Comparison of ENCODE assay signal across 8 cellular contexts in the genomic region with DNA sequence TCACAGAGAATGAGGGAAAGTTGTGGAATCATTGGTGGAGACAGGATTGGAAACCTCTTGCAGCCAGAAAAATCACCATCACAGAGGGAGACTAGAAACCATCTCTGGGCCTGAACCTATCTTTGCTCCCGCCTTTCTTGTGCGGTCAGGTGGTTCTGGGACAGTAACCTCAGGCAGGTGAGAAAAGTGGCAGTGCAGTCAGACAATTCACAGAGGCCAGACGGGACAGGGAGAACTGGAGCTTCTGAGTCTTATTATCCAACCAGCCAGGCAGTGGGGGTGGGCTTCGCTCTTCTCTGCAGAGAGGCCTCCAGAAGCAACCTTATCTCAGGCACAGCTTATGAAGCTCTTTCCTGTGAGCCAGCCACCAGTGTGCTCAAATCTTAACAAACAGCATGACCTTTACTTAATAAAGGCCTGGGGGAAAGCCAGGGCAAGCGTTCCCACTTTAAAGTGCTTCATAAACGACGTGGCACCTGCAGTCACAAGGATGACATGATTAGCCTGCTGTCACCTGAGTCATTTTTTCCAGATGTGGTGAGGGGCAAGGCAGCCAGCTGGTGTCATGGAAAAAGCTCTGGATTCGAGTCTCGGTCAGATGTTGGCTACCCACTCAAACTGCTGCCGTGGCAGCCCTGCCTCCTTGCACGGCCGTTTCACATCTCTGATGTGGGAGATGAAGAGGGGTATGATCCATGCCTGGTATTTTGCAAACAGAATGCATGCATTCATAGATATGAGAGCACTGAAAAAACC.
DNase-seq lines count a peak whose midpoint lies in the region; ATAC-seq, FAIRE-seq and TF ChIP-seq lines count a peak whose summit lies in the region.

No MANE protein-coding gene starts in this region.

- CTCF ChIA-PET in K562 (lab: Yijun Ruan, JAX; ENCODE audit: low intra/inter-chr PET ratio): no interaction called here

- TF ChIP-seq RAD21 in K562 (CRISPR knock-in tag; conservative IDR thresholded peaks at IDR 0.05 in 1 of 2, IDR thresholded peaks at IDR 0.05 in 1 of 2): 0 out of 4 replicates have a peak, but pooled peaks of 1 of the 2 experiments have one; percentile 11

- H4K20me1 ChIP-seq in GM23338 (replicated peaks; ENCODE audit: insufficient read depth) (no peaks in the 10 kb centered on the region), K562 (replicated peaks; ENCODE audit: control insufficient read depth, insufficient read depth, low read length) (0 out of 2 replicates have a peak, but pooled peaks cover 3% of the 10 kb centered on the region)

- POLR2A ChIA-PET in K562 (lab: Yijun Ruan, JAX): interaction anchor here (0.6 to 2.0 kb wide), 6 partner anchors 8 to 117 kb away, joined by 3 to 6 read pairs (median 4); no protein-coding TSS in a partner anchor

- H3K4me3 ChIP-seq in GM23338: no peak overlapping the region
- H3K4me3 ChIP-seq in K562: no peak overlapping the region

- H3K4me1 Mint-ChIP-seq in GM23338: peaks cover 49% of the 10 kb centered on the region
- peaks cover 20% of the 10 kb centered on the region for H3K4me1 Mint-ChIP-seq in progenitor cell of endocrine pancreas (ENCODE audit: low read depth)

- H3K4me2 ChIP-seq in GM23338 (no peak overlapping the region), K562 (ENCODE audit: insufficient read depth, low read length) (peak overlapping the region; percentile 70)

- H3K9me3 Mint-ChIP-seq in GM23338 (no peaks in the 10 kb centered on the region), progenitor cell of endocrine pancreas (ENCODE audit: low read depth) (no peaks in the 10 kb centered on the region)

- 25% methylated on average over 12 of the region's 12 CpGs for WGBS in K562 (ENCODE audit: insufficient coverage, low coverage, missing lambda C conversion rate)

- no peak for TF ChIP-seq POLR2A in K562 (conservative IDR thresholded peaks at IDR 0.05)

- peak overlapping the region; percentile 72 to 74; a peak in 3 of 4 replicates for H3K9ac ChIP-seq in K562 (ENCODE audit: insufficient read depth in 1 of 2, low read depth in 2 of 2, low read length in 2 of 2)

- H3F3A ChIP-seq in GM23338 (replicated peaks; ENCODE audit: low read depth): 0 out of 2 replicates have a peak, but pooled peaks cover 7% of the 10 kb centered on the region

- H3K27me3 ChIP-seq in GM23338 (ENCODE audit: insufficient read depth) (no peaks in the 10 kb centered on the region), K562 (ENCODE audit: control insufficient read depth in 2 of 2, insufficient read depth in 2 of 2, low read length in 2 of 2) (no peaks in the 10 kb centered on the region; a peak in 1 of 5 replicates)

- FAIRE-seq in K562 (lab: Jason Lieb, UNC): peak; percentile 73
- FAIRE-seq in frontal cortex (lab: Jason Lieb, UNC): no peak

- no TSS peak for BruUV-seq in K562 (replicated peaks; lab: Mats Ljungman, UMichigan)

- H3K9me3 ChIP-seq in K562 (replicated peaks; ENCODE audit: control insufficient read depth, insufficient read depth, low read depth, low read length): no peaks in the 10 kb centered on the region

- H3K36me3 Mint-ChIP-seq in GM23338 (ENCODE audit: low read depth): no peaks in the 10 kb centered on the region
- no peaks in the 10 kb centered on the region for H3K36me3 Mint-ChIP-seq in progenitor cell of endocrine pancreas (ENCODE audit: insufficient read depth)

- H2AFZ ChIP-seq in GM23338: 0 out of 2 replicates have a peak overlapping the region, but pooled peaks have one; percentile 18
- peak overlapping the region; percentile 73; the same call in 1 of the 2 replicates for H2AFZ ChIP-seq in K562 (ENCODE audit: low read depth, low read length)

- H3K27ac ChIP-seq in GM23338 (ENCODE audit: low read depth) (no peak overlapping the region), K562 (ENCODE audit: extremely low read depth, low read depth, low read length) (peak overlapping the region; percentile 97)

- TF ChIP-seq CTCF in GM23338 (conservative IDR thresholded peaks at IDR 0.05; ENCODE audit: low read depth in 2 of 2) (no peak), K562 (IDR thresholded peaks at IDR 0.05 in 2 of 3, conservative IDR thresholded peaks at IDR 0.05 in 1 of 3; ENCODE audit: insufficient read depth in 2 of 3, low read depth in 1 of 3, low read length in 3 of 3) (no peak), progenitor cell of endocrine pancreas (IDR thresholded peaks at IDR 0.05; ENCODE audit: unreplicated experiment) (no peak)

- ATAC-seq in GM23338: no peak
- ATAC-seq in K562: peak; percentile 73
- ATAC-seq in GM18867 (IDR thresholded peaks at IDR 0.05; ENCODE audit: unreplicated experiment): no peak

- DNase-seq in GM23338 (ENCODE audit: low spot score) (no peak), T-helper 2 cell (peak in 3 of 5 experiments; percentile 12 to 54 (median 47)), K562 (ENCODE audit: extremely low read depth in 1 of 4, low spot score in 3 of 4) (peak in 2 of 4 experiments; percentile 71 to 90), HCEC 1CT (no peak), frontal cortex (ENCODE audit: low spot score in 2 of 2) (no peak), progenitor cell of endocrine pancreas (ENCODE audit: low spot score, unreplicated experiment) (no peak)
- DNase-seq in stimulated activated CD4-positive, alpha-beta T cell treated with anti-CD3 and anti-CD28 coated beads, Interleukin-2, amount 100 ng/mL, for 4 hours (ENCODE audit: low read depth): peak; percentile 63

- in situ Hi-C loops in K562 (cut with MboI): loop anchor here (10.0 kb wide), 1 partner anchor 301 kb away; no protein-coding TSS in a partner anchor

- H3K79me2 ChIP-seq in GM23338 (replicated peaks; ENCODE audit: insufficient read depth): no peaks in the 10 kb centered on the region
- H3K79me2 ChIP-seq in K562 (ENCODE audit: control insufficient read depth, insufficient read depth, low read length): peaks cover 49% of the 10 kb centered on the region

- TF ChIP-seq EP300 in K562 (IDR thresholded peaks at IDR 0.05; ENCODE audit: low read length): peak; percentile 81; the same call in 1 of the 2 replicates

- H3K27ac Mint-ChIP-seq in GM23338 (no peak overlapping the region), progenitor cell of endocrine pancreas (no peak overlapping the region)

- H3K9me1 ChIP-seq in K562 (ENCODE audit: control insufficient read depth, insufficient read depth, low read length): no peaks in the 10 kb centered on the region

- peaks cover 42% of the 10 kb centered on the region for H3K4me1 ChIP-seq in GM23338 (ENCODE audit: insufficient read depth)
- H3K4me1 ChIP-seq in K562 (replicated peaks in 1 of 2; ENCODE audit: control insufficient read depth in 2 of 2, insufficient read depth in 2 of 2, low read length in 2 of 2): peaks cover 53 to 80% of the 10 kb centered on the region in 2 experiments

- H3K9me2 ChIP-seq in GM23338 (ENCODE audit: insufficient read depth): peaks cover 5% of the 10 kb centered on the region; the same call in 1 of the 2 replicates

- H3K36me3 ChIP-seq in GM23338 (ENCODE audit: insufficient read depth) (no peaks in the 10 kb centered on the region), K562 (ENCODE audit: control insufficient read depth, insufficient read depth, low read length) (peaks cover 20% of the 10 kb centered on the region)

- intact Hi-C loops in K562 (cut with micrococcal nuclease): no loop called here

- H3K4me3 Mint-ChIP-seq in GM23338: no peak overlapping the region
- H3K4me3 Mint-ChIP-seq in progenitor cell of endocrine pancreas (ENCODE audit: low read depth): no peak overlapping the region

- peaks cover 17% of the 10 kb centered on the region for H3K27me3 Mint-ChIP-seq in GM23338 (ENCODE audit: insufficient read depth, low read depth, poor library complexity)
- no peaks in the 10 kb centered on the region for H3K27me3 Mint-ChIP-seq in progenitor cell of endocrine pancreas

TF ChIP-seq in GM23338, 12 proteins besides CTCF, POLR2A, EP300 and RAD21 (continues in another document):
- no peak for TF ChIP-seq NANOG (IDR thresholded peaks at IDR 0.05; ENCODE audit: borderline replicate concordance)
- no peak for TF ChIP-seq ZNF114 (CRISPR knock-in tag; IDR thresholded peaks at IDR 0.05)

TF ChIP-seq in K562, 482 proteins besides CTCF, POLR2A, EP300 and RAD21 (continues in another document):
- TF ChIP-seq ZNF79 (CRISPR knock-in tag; IDR thresholded peaks at IDR 0.05; ENCODE audit: low read depth) (no peak), HMGN3 (IDR thresholded peaks at IDR 0.05; ENCODE audit: borderline replicate concordance, extremely low read depth, insufficient read length, low read depth, low read length) (no peak), ZEB2 (IDR thresholded peaks at IDR 0.05) (no peak), KDM1A (IDR thresholded peaks at IDR 0.05) (peak; percentile 95), ZNF316 (IDR thresholded peaks at IDR 0.05) (no peak), ZBTB2 (IDR thresholded peaks at IDR 0.05) (0 out of 2 replicates have a peak, but pooled peaks have one; percentile 6), TAF1 (IDR thresholded peaks at IDR 0.05; ENCODE audit: control insufficient read depth, extremely low read depth, insufficient read depth, low read length, severe bottlenecking) (peak; percentile 44), CEBPG (CRISPR knock-in tag; IDR thresholded peaks at IDR 0.05) (0 out of 2 replicates have a peak, but pooled peaks have one; percentile 6), CEBPG (tag; conservative IDR thresholded peaks at IDR 0.05 in 1 of 2, IDR thresholded peaks at IDR 0.05 in 1 of 2) (no peak), SMAD4 (CRISPR knock-in tag; conservative IDR thresholded peaks at IDR 0.05) (peak; percentile 36; the same call in 1 of the 2 replicates), CBX3 (IDR thresholded peaks at IDR 0.05; ENCODE audit: borderline replicate concordance in 1 of 2, low read length in 2 of 2) (no peak), SMARCE1 (IDR thresholded peaks at IDR 0.05) (peak; percentile 46; the same call in 1 of the 2 replicates)
- TF ChIP-seq, protein P1, sequence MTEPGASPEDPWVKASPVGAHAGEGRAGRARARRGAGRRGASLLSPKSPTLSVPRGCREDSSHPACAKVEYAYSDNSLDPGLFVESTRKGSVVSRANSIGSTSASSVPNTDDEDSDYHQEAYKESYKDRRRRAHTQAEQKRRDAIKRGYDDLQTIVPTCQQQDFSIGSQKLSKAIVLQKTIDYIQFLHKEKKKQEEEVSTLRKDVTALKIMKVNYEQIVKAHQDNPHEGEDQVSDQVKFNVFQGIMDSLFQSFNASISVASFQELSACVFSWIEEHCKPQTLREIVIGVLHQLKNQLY (CRISPR knock-in tag; conservative IDR thresholded peaks at IDR 0.05): no peak

Comparison
In these comparisons a context has a peak if more than half of its experiments do, and no peak if none do; other contexts are left out.
1. DNase-seq: peak in T-helper 2 cell (3 of 5) and stimulated activated CD4-positive, alpha-beta T cell treated with anti-CD3 and anti-CD28 coated beads, Interleukin-2, amount 100 ng/mL, for 4 hours (single experiment); none in GM23338 (single experiment), HCEC 1CT (single experiment), frontal cortex (0 of 2) and progenitor cell of endocrine pancreas (single experiment).